Comparison of ENCODE assay signal across 31 cellular contexts in genomic region chr17:37094391-37094790, GRCh38.
A peak's percentile ranks its signal among the peaks of the same experiment; 100 is the strongest.
DNase-seq lines count a peak whose midpoint lies in the region; ATAC-seq and TF ChIP-seq lines count a peak whose summit lies in the region.
"Had no signal": no experiment of that assay in that cellular context is flagged by ENCODE, and none has a peak within 500 bp of the region (broad histone marks: within the 10 kb centered on the region; RNA-seq: fewer than 3 reads in every experiment).

No MANE protein-coding gene starts in this region.

- ATAC-seq in Right ventricle myocardium inferior (no peak), HG03097 (IDR thresholded peaks at IDR 0.05; ENCODE audit: low FRiP score, unreplicated experiment) (no peak)
- ATAC-seq: A549, gastroesophageal sphincter, HepG2, psoas muscle had no signal

- H3K4me3 ChIP-seq in cardiac muscle cell (no peak overlapping the region), vagina (no peak overlapping the region)
- H3K4me3 ChIP-seq: A549, esophagus squamous epithelium, gastroesophageal sphincter, GM23248, hepatocyte, psoas muscle, sigmoid colon, thoracic aorta had no signal

- H3K9me3 ChIP-seq in cardiac muscle cell (ENCODE audit: low read depth) (no peaks in the 10 kb centered on the region), vagina (no peaks in the 10 kb centered on the region)
- H3K9me3 ChIP-seq: A549, esophagus squamous epithelium, gastroesophageal sphincter, psoas muscle, sigmoid colon, thoracic aorta had no signal

- intact Hi-C loops in Right ventricle myocardium inferior (cut with DNase I) = no loop called here
- intact Hi-C loops in vagina (cut with DNase I) = no loop called here

- no peaks in the 10 kb centered on the region for H3K9me3 Mint-ChIP-seq in type B pancreatic cell
- H3K9me3 Mint-ChIP-seq: activated CD4-positive, alpha-beta memory T cell treated with anti-CD3 and anti-CD28 coated beads, Interleukin-2, amount 10 ng/mL, durations not matched to agents 7 days and 5 days; activated naive CD8-positive, alpha-beta T cell treated with anti-CD3 and anti-CD28 coated beads, Interleukin-2, amount 10 ng/mL, durations not matched to agents 7 days and 5 days; HFFc6; memory B cell had no signal

- no peak overlapping the region for H3K4me3 Mint-ChIP-seq in type B pancreatic cell
- H3K4me3 Mint-ChIP-seq: activated CD4-positive, alpha-beta memory T cell treated with anti-CD3 and anti-CD28 coated beads, Interleukin-2, amount 10 ng/mL, durations not matched to agents 7 days and 5 days; activated naive CD8-positive, alpha-beta T cell treated with anti-CD3 and anti-CD28 coated beads, Interleukin-2, amount 10 ng/mL, durations not matched to agents 7 days and 5 days; B cell; HFFc6; memory B cell had no signal

- TF ChIP-seq CTCF in cardiac muscle cell (IDR thresholded peaks at IDR 0.05; ENCODE audit: low read depth, low read length) (no peak), VCaP (conservative IDR thresholded peaks at IDR 0.05) (no peak), type B pancreatic cell (conservative IDR thresholded peaks at IDR 0.05) (no peak), vagina (IDR thresholded peaks at IDR 0.05) (no peak)

- H3K27ac Mint-ChIP-seq in type B pancreatic cell = peak overlapping the region; percentile 43
- H3K27ac Mint-ChIP-seq: activated CD4-positive, alpha-beta memory T cell treated with anti-CD3 and anti-CD28 coated beads, Interleukin-2, amount 10 ng/mL, durations not matched to agents 7 days and 5 days; B cell; HFFc6; memory B cell had no signal

- no peak for DNase-seq in cardiac muscle cell (ENCODE audit: low read depth in 1 of 2, low spot score in 1 of 2)
- no peak for DNase-seq in Right ventricle myocardium inferior (ENCODE audit: missing footprints)
- DNase-seq in islet precursor cell = peak; percentile 72
- DNase-seq in type B pancreatic cell (ENCODE audit: extremely low spot score, unreplicated experiment) = no peak
- DNase-seq in SK-N-DZ (ENCODE audit: low spot score) = no peak
- no peak for DNase-seq in vagina (ENCODE audit: extremely low spot score in 2 of 2)
- DNase-seq: activated CD4-positive, alpha-beta memory T cell treated with anti-CD3 and anti-CD28 coated beads, Interleukin-2, amount 10 ng/mL, durations not matched to agents 7 days and 5 days; activated effector memory CD4-positive, alpha-beta T cell treated with anti-CD3 and anti-CD28 coated beads, Interleukin-2, amount 50 U/mL, for 16 hours; activated naive CD8-positive, alpha-beta T cell treated with anti-CD3 and anti-CD28 coated beads, Interleukin-2, amount 10 ng/mL, durations not matched to agents 7 days and 5 days; dermis blood vessel endothelial cell; esophagus squamous epithelium; GM23248; HFFc6; NCI-H1048; NCI-H1694; NCI-H524 treated with DMSO at 0.1 percent for 48 hours; psoas muscle; sigmoid colon; stimulated activated CD4-positive, alpha-beta T cell treated with anti-CD3 and anti-CD28 coated beads, Interleukin-15, amount 100 ng/mL, for 24 hours; stimulated activated naive CD4-positive, alpha-beta T cell; T-helper 9 cell had no signal

- no peaks in the 10 kb centered on the region for H3K27me3 Mint-ChIP-seq in type B pancreatic cell
- H3K27me3 Mint-ChIP-seq: activated CD4-positive, alpha-beta memory T cell treated with anti-CD3 and anti-CD28 coated beads, Interleukin-2, amount 10 ng/mL, durations not matched to agents 7 days and 5 days; activated naive CD8-positive, alpha-beta T cell treated with anti-CD3 and anti-CD28 coated beads, Interleukin-2, amount 10 ng/mL, durations not matched to agents 7 days and 5 days; B cell; memory B cell had no signal

- H3K27ac ChIP-seq in cardiac muscle cell (peak overlapping the region; percentile 73), VCaP (peak overlapping the region; percentile 4; the same call in 1 of the 2 replicates), vagina (no peak overlapping the region)
- H3K27ac ChIP-seq: A549, esophagus squamous epithelium, gastroesophageal sphincter, GM23248, HL-60, psoas muscle, thoracic aorta had no signal

- peaks cover 32% of the 10 kb centered on the region for H3K4me1 Mint-ChIP-seq in type B pancreatic cell (ENCODE audit: unreplicated experiment)

- H3K4me1 ChIP-seq in cardiac muscle cell (ENCODE audit: low read depth) (peaks cover 58% of the 10 kb centered on the region), vagina (no peaks in the 10 kb centered on the region)

- TF ChIP-seq POLR2A in vagina (IDR thresholded peaks at IDR 0.05) = no peak

- peaks cover 4% of the 10 kb centered on the region for H3K36me3 ChIP-seq in cardiac muscle cell
- peaks cover 0 to 33% of the 10 kb centered on the region in 2 donors for H3K36me3 ChIP-seq in vagina

- H3K27me3 ChIP-seq in cardiac muscle cell (no peaks in the 10 kb centered on the region), vagina (no peaks in the 10 kb centered on the region)
- H3K27me3 ChIP-seq: esophagus squamous epithelium, gastroesophageal sphincter, hepatocyte, sigmoid colon had no signal

- peaks cover 32% of the 10 kb centered on the region for H3K36me3 Mint-ChIP-seq in type B pancreatic cell
